ENCODE assay signal across 9 cellular contexts in the genomic region with DNA sequence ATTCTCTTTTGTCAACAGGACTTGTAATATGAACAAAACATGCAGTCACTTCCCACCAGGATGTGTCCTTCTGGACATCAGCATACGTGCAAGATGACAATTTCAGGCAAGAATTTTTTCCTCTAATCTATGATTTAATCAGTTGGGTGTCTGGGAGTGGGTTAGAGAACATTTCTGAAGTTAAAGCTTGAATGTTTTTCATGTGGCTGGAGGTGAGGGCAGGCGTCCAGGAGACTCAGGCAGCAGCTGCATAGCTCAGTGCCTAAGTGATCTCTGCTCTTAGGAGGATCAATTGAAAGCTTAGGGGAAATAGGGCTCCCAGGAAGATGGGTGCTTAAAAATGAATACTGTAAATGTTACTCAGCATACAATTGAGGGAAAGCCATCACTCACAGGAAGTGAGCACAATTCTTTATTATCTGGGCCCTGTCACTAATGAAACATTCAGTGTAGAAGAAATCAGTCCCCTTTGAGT.
A peak's percentile ranks its signal among the peaks of the same experiment; 100 is the strongest.
DNase-seq lines count a peak whose midpoint lies in the region; ATAC-seq and TF ChIP-seq lines count a peak whose summit lies in the region.
"Had no signal": no experiment of that assay in that cellular context is flagged by ENCODE, and none has a peak within 500 bp of the region (broad histone marks: within the 10 kb centered on the region; RNA-seq: fewer than 3 reads in every experiment).

No MANE protein-coding gene starts in this region.

- peak overlapping the region; percentile 92 for H3K9ac ChIP-seq in SK-N-SH

- DNase-seq in EL (peak; percentile 93), SK-N-SH (no peak), fibroblast of the conjunctiva (ENCODE audit: low read depth) (peak; percentile 80), pons (ENCODE audit: low spot score) (peak; percentile 12), Ammon's horn (ENCODE audit: low spot score) (no peak)
- no peak for DNase-seq in activated CD4-positive, alpha-beta T cell treated with anti-CD3 and anti-CD28 coated beads for 48 hours
- DNase-seq: activated naive CD8-positive, alpha-beta T cell treated with anti-CD3 and anti-CD28 coated beads, Interleukin-2, amount 10 ng/mL, durations not matched to agents 7 days and 5 days had no signal

- H3K27me3 ChIP-seq in SK-N-SH (ENCODE audit: insufficient read depth), result no peaks in the 10 kb centered on the region

- H3K4me1 ChIP-seq in SK-N-SH (ENCODE audit: control insufficient read depth in 1 of 2, insufficient read depth in 2 of 2, low read depth in 1 of 2, low read length in 1 of 2), result peaks cover 9 to 14% of the 10 kb centered on the region in 2 experiments; a peak in 3 of 4 replicates

- peak in 1 of 2 experiments; percentile 76; a peak in 2 of 4 replicates for TF ChIP-seq EP300 in SK-N-SH (IDR thresholded peaks at IDR 0.05; ENCODE audit: borderline replicate concordance in 1 of 2, low read depth in 1 of 2, low read length in 1 of 2)

- peaks cover 40% of the 10 kb centered on the region for H3K79me2 ChIP-seq in SK-N-SH (ENCODE audit: insufficient read depth)

- no peak for TF ChIP-seq RAD21 in SK-N-SH (IDR thresholded peaks at IDR 0.05; ENCODE audit: low read length)

- no peaks in the 10 kb centered on the region for H3K9me3 ChIP-seq in SK-N-SH

- CTCF ChIA-PET in SK-N-SH (lab: Yijun Ruan, JAX), result interaction anchor here (2.1 kb wide), 1 partner anchor 25 kb away, joined by 5 read pairs; no protein-coding TSS in a partner anchor

- H3K4me2 ChIP-seq in SK-N-SH, result peak overlapping the region; percentile 71

- peak overlapping the region; percentile 36 to 59; a peak in 3 of 4 replicates for H3K4me3 ChIP-seq in SK-N-SH (ENCODE audit: low read depth in 2 of 2, low read length in 1 of 2)

- H3K9me2 ChIP-seq in SK-N-SH, result no peaks in the 10 kb centered on the region

- no peak for TF ChIP-seq CTCF in SK-N-SH (IDR thresholded peaks at IDR 0.05)

- H3K36me3 ChIP-seq in SK-N-SH (replicated peaks in 1 of 2; ENCODE audit: control insufficient read depth in 1 of 2, insufficient read depth in 2 of 2, low read length in 1 of 2), result peaks cover 0 to 9% of the 10 kb centered on the region in 2 experiments

- H3K27ac ChIP-seq in SK-N-SH (ENCODE audit: low read depth in 2 of 2, low read length in 1 of 2), result peak overlapping the region; percentile 90 to 100

- 22% methylated on average over 2 of the region's 2 CpGs for WGBS in SK-N-SH (ENCODE audit: low lambda C conversion rate)

- H3F3A ChIP-seq in SK-N-SH (replicated peaks; ENCODE audit: insufficient read depth), result peaks cover 58% of the 10 kb centered on the region

- ATAC-seq in HG02571 (IDR thresholded peaks at IDR 0.05; ENCODE audit: unreplicated experiment), result no peak
- no peak for ATAC-seq in GM19452 (IDR thresholded peaks at IDR 0.05; ENCODE audit: unreplicated experiment)

- H4K20me1 ChIP-seq in SK-N-SH (ENCODE audit: insufficient read depth), result no peaks in the 10 kb centered on the region

- POLR2A ChIA-PET in SK-N-SH (lab: Yijun Ruan, JAX), result no interaction called here

- no peak overlapping the region for H2AFZ ChIP-seq in SK-N-SH (ENCODE audit: low read depth)

TF ChIP-seq in SK-N-SH, 30 proteins besides CTCF, POLR2A, EP300 and RAD21 (continues in another document):
- no peak for TF ChIP-seq TAF1 (IDR thresholded peaks at IDR 0.05; ENCODE audit: borderline replicate concordance, low read depth, low read length)
- TF ChIP-seq SIN3A (IDR thresholded peaks at IDR 0.05; ENCODE audit: borderline replicate concordance, low read depth, low read length), result no peak
- no peak for TF ChIP-seq ELF1 (IDR thresholded peaks at IDR 0.05)
- TF ChIP-seq, protein P1, sequence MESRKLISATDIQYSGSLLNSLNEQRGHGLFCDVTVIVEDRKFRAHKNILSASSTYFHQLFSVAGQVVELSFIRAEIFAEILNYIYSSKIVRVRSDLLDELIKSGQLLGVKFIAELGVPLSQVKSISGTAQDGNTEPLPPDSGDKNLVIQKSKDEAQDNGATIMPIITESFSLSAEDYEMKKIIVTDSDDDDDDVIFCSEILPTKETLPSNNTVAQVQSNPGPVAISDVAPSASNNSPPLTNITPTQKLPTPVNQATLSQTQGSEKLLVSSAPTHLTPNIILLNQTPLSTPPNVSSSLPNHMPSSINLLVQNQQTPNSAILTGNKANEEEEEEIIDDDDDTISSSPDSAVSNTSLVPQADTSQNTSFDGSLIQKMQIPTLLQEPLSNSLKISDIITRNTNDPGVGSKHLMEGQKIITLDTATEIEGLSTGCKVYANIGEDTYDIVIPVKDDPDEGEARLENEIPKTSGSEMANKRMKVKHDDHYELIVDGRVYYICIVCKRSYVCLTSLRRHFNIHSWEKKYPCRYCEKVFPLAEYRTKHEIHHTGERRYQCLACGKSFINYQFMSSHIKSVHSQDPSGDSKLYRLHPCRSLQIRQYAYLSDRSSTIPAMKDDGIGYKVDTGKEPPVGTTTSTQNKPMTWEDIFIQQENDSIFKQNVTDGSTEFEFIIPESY (IDR thresholded peaks at IDR 0.05; ENCODE audit: borderline replicate concordance, low read depth), result no peak
- peak; percentile 82 for TF ChIP-seq TCF12 (IDR thresholded peaks at IDR 0.05)
- 0 out of 2 replicates have a peak, but pooled peaks have one; percentile 28 for TF ChIP-seq TEAD4 (IDR thresholded peaks at IDR 0.05; ENCODE audit: borderline replicate concordance, insufficient read depth)
- no peak for TF ChIP-seq RCOR1 (IDR thresholded peaks at IDR 0.05; ENCODE audit: low read length)
- peak; percentile 56; the same call in 1 of the 2 replicates for TF ChIP-seq FOXM1 (IDR thresholded peaks at IDR 0.05; ENCODE audit: low read depth)
- peak; percentile 62; the same call in 1 of the 2 replicates for TF ChIP-seq NFIC (IDR thresholded peaks at IDR 0.05; ENCODE audit: borderline replicate concordance)
- no peak for TF ChIP-seq SMC3 (IDR thresholded peaks at IDR 0.05; ENCODE audit: low read depth, low read length)
- TF ChIP-seq POLR2AphosphoS5 (IDR thresholded peaks at IDR 0.05; ENCODE audit: low read depth, low read length), result peak; percentile 35; the same call in 1 of the 2 replicates
- no peak for TF ChIP-seq RFX5 (IDR thresholded peaks at IDR 0.05; ENCODE audit: low read length)
- TF ChIP-seq EZH2phosphoT487 (IDR thresholded peaks at IDR 0.05; ENCODE audit: borderline replicate concordance, low read depth), result no peak
- TF ChIP-seq CHD2 (IDR thresholded peaks at IDR 0.05; ENCODE audit: low read length, partially characterized antibody), result no peak
- TF ChIP-seq MXI1 (IDR thresholded peaks at IDR 0.05; ENCODE audit: low read depth, low read length), result no peak
- TF ChIP-seq JUND (IDR thresholded peaks at IDR 0.05), result peak; percentile 35; the same call in 1 of the 2 replicates
- no peak for TF ChIP-seq YY1 (IDR thresholded peaks at IDR 0.05; ENCODE audit: low read depth)
- TF ChIP-seq USF2 (IDR thresholded peaks at IDR 0.05; ENCODE audit: borderline replicate concordance, low read depth, low read length), result no peak
- no peak for TF ChIP-seq GATA2 (CRISPR knock-in tag; IDR thresholded peaks at IDR 0.05)
- TF ChIP-seq, protein P2, sequence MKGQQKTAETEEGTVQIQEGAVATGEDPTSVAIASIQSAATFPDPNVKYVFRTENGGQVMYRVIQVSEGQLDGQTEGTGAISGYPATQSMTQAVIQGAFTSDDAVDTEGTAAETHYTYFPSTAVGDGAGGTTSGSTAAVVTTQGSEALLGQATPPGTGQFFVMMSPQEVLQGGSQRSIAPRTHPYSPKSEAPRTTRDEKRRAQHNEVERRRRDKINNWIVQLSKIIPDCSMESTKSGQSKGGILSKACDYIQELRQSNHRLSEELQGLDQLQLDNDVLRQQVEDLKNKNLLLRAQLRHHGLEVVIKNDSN (IDR thresholded peaks at IDR 0.05; ENCODE audit: borderline replicate concordance, low read depth), result no peak
- TF ChIP-seq RXRA (IDR thresholded peaks at IDR 0.05; ENCODE audit: borderline replicate concordance, low read depth), result peak; percentile 40; the same call in 1 of the 2 replicates
- TF ChIP-seq GABPA (IDR thresholded peaks at IDR 0.05; ENCODE audit: low read depth), result no peak
- no peak for TF ChIP-seq FOXJ3 (CRISPR knock-in tag; IDR thresholded peaks at IDR 0.05)
- TF ChIP-seq NRF1 (IDR thresholded peaks at IDR 0.05; ENCODE audit: low read depth, low read length), result no peak
- TF ChIP-seq, protein P3, sequence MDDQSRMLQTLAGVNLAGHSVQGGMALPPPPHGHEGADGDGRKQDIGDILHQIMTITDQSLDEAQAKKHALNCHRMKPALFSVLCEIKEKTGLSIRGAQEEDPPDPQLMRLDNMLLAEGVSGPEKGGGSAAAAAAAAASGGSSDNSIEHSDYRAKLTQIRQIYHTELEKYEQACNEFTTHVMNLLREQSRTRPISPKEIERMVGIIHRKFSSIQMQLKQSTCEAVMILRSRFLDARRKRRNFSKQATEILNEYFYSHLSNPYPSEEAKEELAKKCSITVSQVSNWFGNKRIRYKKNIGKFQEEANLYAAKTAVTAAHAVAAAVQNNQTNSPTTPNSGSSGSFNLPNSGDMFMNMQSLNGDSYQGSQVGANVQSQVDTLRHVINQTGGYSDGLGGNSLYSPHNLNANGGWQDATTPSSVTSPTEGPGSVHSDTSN (IDR thresholded peaks at IDR 0.05), result peak; percentile 55; the same call in 1 of the 2 replicates
- peak; percentile 50; the same call in 1 of the 2 replicates for TF ChIP-seq MEF2A (IDR thresholded peaks at IDR 0.05; ENCODE audit: borderline replicate concordance, low read depth)
- TF ChIP-seq FOSL2 (IDR thresholded peaks at IDR 0.05; ENCODE audit: borderline replicate concordance, low read depth), result no peak
- TF ChIP-seq, protein P4, sequence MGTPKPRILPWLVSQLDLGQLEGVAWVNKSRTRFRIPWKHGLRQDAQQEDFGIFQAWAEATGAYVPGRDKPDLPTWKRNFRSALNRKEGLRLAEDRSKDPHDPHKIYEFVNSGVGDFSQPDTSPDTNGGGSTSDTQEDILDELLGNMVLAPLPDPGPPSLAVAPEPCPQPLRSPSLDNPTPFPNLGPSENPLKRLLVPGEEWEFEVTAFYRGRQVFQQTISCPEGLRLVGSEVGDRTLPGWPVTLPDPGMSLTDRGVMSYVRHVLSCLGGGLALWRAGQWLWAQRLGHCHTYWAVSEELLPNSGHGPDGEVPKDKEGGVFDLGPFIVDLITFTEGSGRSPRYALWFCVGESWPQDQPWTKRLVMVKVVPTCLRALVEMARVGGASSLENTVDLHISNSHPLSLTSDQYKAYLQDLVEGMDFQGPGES (IDR thresholded peaks at IDR 0.05; ENCODE audit: low read depth, low read length), result no peak

Comparison
In these comparisons a context has a peak if more than half of its experiments do, and no peak if none do; other contexts are left out.
1. DNase-seq: peak in EL (single experiment), fibroblast of the conjunctiva (single experiment) and pons (single experiment); none in SK-N-SH (single experiment), Ammon's horn (single experiment) and activated CD4-positive, alpha-beta T cell treated with anti-CD3 and anti-CD28 coated beads for 48 hours (single experiment).